25 cellular contexts compared by ENCODE assay signal in the genomic region with DNA sequence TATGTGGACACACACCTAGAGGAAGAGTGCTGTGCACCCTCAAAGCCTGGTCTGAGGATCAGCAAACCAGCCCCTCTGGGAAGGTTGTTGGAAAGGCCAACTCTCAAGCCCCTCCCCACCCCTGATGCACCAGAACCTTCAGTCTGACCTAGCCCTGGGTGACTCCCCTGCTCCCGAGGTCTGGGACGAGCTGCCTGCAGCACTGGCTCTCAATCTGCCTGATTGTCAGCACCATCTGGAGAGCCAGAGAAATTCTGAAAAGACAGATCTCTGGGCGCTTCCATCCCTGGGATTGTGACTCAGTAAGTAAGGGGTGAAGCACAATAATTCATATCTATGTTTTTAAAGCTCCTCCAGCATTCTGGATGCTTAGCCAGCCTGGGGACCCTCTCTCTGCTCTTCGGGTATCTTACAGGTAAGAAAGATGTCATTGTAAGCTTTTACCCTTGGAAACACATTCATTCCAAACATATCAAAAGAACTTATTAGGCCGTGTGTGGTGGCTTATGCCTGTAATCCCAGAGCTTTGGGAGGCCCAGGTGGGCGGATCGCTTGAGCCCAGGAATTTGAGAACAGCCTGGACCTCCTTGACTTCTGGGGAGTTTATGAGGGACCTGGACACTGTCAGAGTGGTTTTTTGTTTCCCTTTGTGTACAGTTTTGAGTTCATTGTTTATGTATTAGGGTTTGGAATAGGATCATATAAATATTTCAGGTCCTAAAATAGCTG.
DNase-seq lines count a peak whose midpoint lies in the region; ATAC-seq, FAIRE-seq and TF ChIP-seq lines count a peak whose summit lies in the region.
"Had no signal": no experiment of that assay in that cellular context is flagged by ENCODE, and none has a peak within 500 bp of the region (broad histone marks: within the 10 kb centered on the region; RNA-seq: fewer than 3 reads in every experiment).

No MANE protein-coding gene starts in this region.

- H3K4me3 Mint-ChIP-seq in GM23338 (no peak overlapping the region), type B pancreatic cell (no peak overlapping the region)
- H3K4me3 Mint-ChIP-seq: activated naive CD4-positive, alpha-beta T cell treated with anti-CD3 and anti-CD28 coated beads, Interleukin-2, amount 50 U/mL, for 24 hours; CD14-positive monocyte; dendritic cell treated with granulocyte-macrophage colony-stimulating factor and Interleukin-4, amounts not matched to agents 40 ng/mL and 50 ng/mL, for 4 days; memory B cell; stimulated activated memory B cell treated with anti-CD40 and anti-IgM and Interleukin-4, amounts not matched to agents 10 μg/mL and 1 μg/mL and 100 μg/mL, for 72 hours; T-helper 2 cell treated with Interferon-gamma antibody and Interleukin-4, amounts not matched to agents 5 μg/mL and 100 μg/mL, for 36 hours had no signal

- CTCF ChIA-PET in K562 (lab: Yijun Ruan, JAX; ENCODE audit: low intra/inter-chr PET ratio): no interaction called here

- no peak overlapping the region for H3K4ac ChIP-seq in neuronal stem cell (ENCODE audit: low read length)

- H3K4me1 Mint-ChIP-seq in GM23338: peaks cover 8% of the 10 kb centered on the region; the same call in 2 of the 3 replicates
- H3K4me1 Mint-ChIP-seq in type B pancreatic cell (ENCODE audit: unreplicated experiment): no peaks in the 10 kb centered on the region
- H3K4me1 Mint-ChIP-seq: activated naive CD4-positive, alpha-beta T cell treated with anti-CD3 and anti-CD28 coated beads, Interleukin-2, amount 50 U/mL, for 24 hours; CD14-positive monocyte; memory B cell; stimulated activated memory B cell treated with anti-CD40 and anti-IgM and Interleukin-4, amounts not matched to agents 10 μg/mL and 1 μg/mL and 100 μg/mL, for 72 hours had no signal

- intact Hi-C loops in right cardiac atrium (cut with DNase I): no loop called here
- intact Hi-C loops in left ventricle myocardium inferior (cut with micrococcal nuclease): no loop called here
- intact Hi-C loops in K562 (cut with micrococcal nuclease): loop anchor here (10.0 kb wide), 1 partner anchor 71 kb away; no protein-coding TSS in a partner anchor

- H3K9me3 Mint-ChIP-seq in GM23338: no peaks in the 10 kb centered on the region
- H3K9me3 Mint-ChIP-seq in type B pancreatic cell: no peaks in the 10 kb centered on the region
- H3K9me3 Mint-ChIP-seq: activated naive CD4-positive, alpha-beta T cell treated with anti-CD3 and anti-CD28 coated beads, Interleukin-2, amount 50 U/mL, for 24 hours; dendritic cell treated with granulocyte-macrophage colony-stimulating factor and Interleukin-4, amounts not matched to agents 40 ng/mL and 50 ng/mL, for 4 days; memory B cell; stimulated activated memory B cell treated with anti-CD40 and anti-IgM and Interleukin-4, amounts not matched to agents 10 μg/mL and 1 μg/mL and 100 μg/mL, for 72 hours; T-helper 2 cell treated with Interferon-gamma antibody and Interleukin-4, amounts not matched to agents 5 μg/mL and 100 μg/mL, for 36 hours had no signal

- no peak overlapping the region for H3K4me3 ChIP-seq in right cardiac atrium (ENCODE audit: low read length)
- no peak overlapping the region for H3K4me3 ChIP-seq in left ventricle myocardium inferior
- no peak overlapping the region; the same call in 1 of the 2 replicates for H3K4me3 ChIP-seq in K562
- H3K4me3 ChIP-seq in neuronal stem cell (ENCODE audit: low read length in 2 of 2): no peak overlapping the region
- H3K4me3 ChIP-seq in GM23338: no peak overlapping the region
- H3K4me3 ChIP-seq: cardiac muscle cell, MG63, spleen, testis, vagina had no signal

- BruUV-seq in K562 (replicated peaks; lab: Mats Ljungman, UMichigan): no TSS peak

- H3K27ac Mint-ChIP-seq in GM23338 (no peak overlapping the region), type B pancreatic cell (no peak overlapping the region)
- H3K27ac Mint-ChIP-seq: activated naive CD4-positive, alpha-beta T cell treated with anti-CD3 and anti-CD28 coated beads, Interleukin-2, amount 50 U/mL, for 24 hours; dendritic cell treated with granulocyte-macrophage colony-stimulating factor and Interleukin-4, amounts not matched to agents 40 ng/mL and 50 ng/mL, for 4 days; memory B cell; stimulated activated memory B cell treated with anti-CD40 and anti-IgM and Interleukin-4, amounts not matched to agents 10 μg/mL and 1 μg/mL and 100 μg/mL, for 72 hours; T-helper 2 cell treated with Interferon-gamma antibody and Interleukin-4, amounts not matched to agents 5 μg/mL and 100 μg/mL, for 36 hours had no signal

- TF ChIP-seq RAD21 in K562 (CRISPR knock-in tag; conservative IDR thresholded peaks at IDR 0.05 in 1 of 2, IDR thresholded peaks at IDR 0.05 in 1 of 2): no peak

- H3K9me2 ChIP-seq in GM23338 (ENCODE audit: insufficient read depth): no peaks in the 10 kb centered on the region

- H4K20me1 ChIP-seq in K562 (replicated peaks; ENCODE audit: control insufficient read depth, insufficient read depth, low read length) (no peaks in the 10 kb centered on the region), GM23338 (replicated peaks; ENCODE audit: insufficient read depth) (no peaks in the 10 kb centered on the region)

- H3K9me3 ChIP-seq in right cardiac atrium (ENCODE audit: control insufficient read depth, low read length): no peaks in the 10 kb centered on the region
- no peaks in the 10 kb centered on the region for H3K9me3 ChIP-seq in left ventricle myocardium inferior (replicated peaks)
- H3K9me3 ChIP-seq in K562 (replicated peaks; ENCODE audit: control insufficient read depth, insufficient read depth, low read depth, low read length): no peaks in the 10 kb centered on the region
- H3K9me3 ChIP-seq in neuronal stem cell (replicated peaks in 1 of 2; ENCODE audit: control insufficient read depth in 2 of 2, insufficient read depth in 1 of 2, low read depth in 1 of 2, low read length in 2 of 2): no peaks in the 10 kb centered on the region
- H3K9me3 ChIP-seq: MG63, neutrophil, spleen, testis, vagina had no signal

- H3K18ac ChIP-seq in neuronal stem cell (ENCODE audit: low read length): no peak overlapping the region

- ATAC-seq in right cardiac atrium (peak; percentile 12 to 25), K562 (peak; percentile 46), GM21381 (IDR thresholded peaks at IDR 0.05; ENCODE audit: unreplicated experiment) (no peak), GM23338 (no peak)
- no peak for ATAC-seq in stimulated activated naive CD8-positive, alpha-beta T cell treated with anti-CD3 and anti-CD28 coated beads, Interleukin-15, Interleukin-2, amounts not matched to agents 100 U/mL and 50 U/mL, for 24 hours
- ATAC-seq: stimulated activated memory B cell treated with anti-CD40 and anti-IgM and Interleukin-4, amounts not matched to agents 10 μg/mL and 1 μg/mL and 100 μg/mL, for 72 hours had no signal

- WGBS in right cardiac atrium: 58% methylated on average over 7 of the region's 7 CpGs
- 42% methylated on average over 6 of the region's 7 CpGs for whole genome bisulfite sequencing in K562 (ENCODE audit: insufficient coverage, low coverage, missing lambda C conversion rate)
- WGBS in neuronal stem cell (ENCODE audit: extremely low coverage in 2 of 2, insufficient read length in 2 of 2, insufficient replicate concordance in 1 of 2), 2 donors: no CpG with 5 or more reads among the region's 7 CpGs

- H2AFZ ChIP-seq in K562 (ENCODE audit: low read depth, low read length): peak overlapping the region; percentile 90
- no peak overlapping the region for H2AFZ ChIP-seq in neuronal stem cell (ENCODE audit: low read length)
- no peak overlapping the region for H2AFZ ChIP-seq in GM23338

- no peaks in the 10 kb centered on the region for H3K36me3 Mint-ChIP-seq in GM23338 (ENCODE audit: low read depth)
- H3K36me3 Mint-ChIP-seq in type B pancreatic cell: no peaks in the 10 kb centered on the region
- H3K36me3 Mint-ChIP-seq: activated naive CD4-positive, alpha-beta T cell treated with anti-CD3 and anti-CD28 coated beads, Interleukin-2, amount 50 U/mL, for 24 hours; CD14-positive monocyte; memory B cell; stimulated activated memory B cell treated with anti-CD40 and anti-IgM and Interleukin-4, amounts not matched to agents 10 μg/mL and 1 μg/mL and 100 μg/mL, for 72 hours had no signal

- TF ChIP-seq POLR2A in K562 (conservative IDR thresholded peaks at IDR 0.05): no peak

- no peak overlapping the region for H3K23ac ChIP-seq in neuronal stem cell (ENCODE audit: low read depth, low read length, poor library complexity)

- H4K8ac ChIP-seq in neuronal stem cell (ENCODE audit: low read depth, low read length): no peak overlapping the region

- DNase-seq in right cardiac atrium (no peak), left ventricle myocardium inferior (no peak), K562 (ENCODE audit: extremely low read depth in 1 of 4, low spot score in 3 of 4) (no peak), neuronal stem cell (ENCODE audit: low spot score) (no peak), GM23338 (ENCODE audit: low spot score) (no peak), type B pancreatic cell (ENCODE audit: extremely low spot score, unreplicated experiment) (no peak)
- no peak for DNase-seq in stimulated activated naive CD8-positive, alpha-beta T cell treated with anti-CD3 and anti-CD28 coated beads, Interleukin-15, Interleukin-2, amounts not matched to agents 100 U/mL and 50 U/mL, for 24 hours
- DNase-seq: activated CD4-positive, alpha-beta T cell treated with anti-CD3 and anti-CD28 coated beads, Interleukin-2, amount 50 U/mL, for 1 hour; left cardiac atrium; MG63; NCI-H1436; spleen; stimulated activated CD4-positive, alpha-beta T cell treated with anti-CD3 and anti-CD28 coated beads, Interleukin-2, amount 100 ng/mL, for 48 hours; testis had no signal

- H3K36me3 ChIP-seq in left ventricle myocardium inferior (no peaks in the 10 kb centered on the region), K562 (ENCODE audit: control insufficient read depth, insufficient read depth, low read length) (no peaks in the 10 kb centered on the region), neuronal stem cell (replicated peaks in 1 of 2; ENCODE audit: control insufficient read depth in 2 of 2, insufficient read depth in 2 of 2, low read length in 2 of 2) (no peaks in the 10 kb centered on the region), GM23338 (ENCODE audit: insufficient read depth) (no peaks in the 10 kb centered on the region)
- H3K36me3 ChIP-seq: cardiac muscle cell, MG63, neutrophil, spleen, vagina had no signal

- no peaks in the 10 kb centered on the region for H3F3A ChIP-seq in GM23338 (replicated peaks; ENCODE audit: low read depth)

- H3K79me2 ChIP-seq in K562 (ENCODE audit: control insufficient read depth, insufficient read depth, low read length) (no peaks in the 10 kb centered on the region), GM23338 (replicated peaks; ENCODE audit: insufficient read depth) (no peaks in the 10 kb centered on the region)

- no peaks in the 10 kb centered on the region for H3K79me1 ChIP-seq in neuronal stem cell (ENCODE audit: low read depth, low read length)

- peak overlapping the region; percentile 38 for H3K14ac ChIP-seq in neuronal stem cell (ENCODE audit: low read length)

- H2BK12ac ChIP-seq in neuronal stem cell (ENCODE audit: low read length): no peak overlapping the region

- H2BK5ac ChIP-seq in neuronal stem cell (ENCODE audit: low read length): no peak overlapping the region

- H3K4me2 ChIP-seq in K562 (ENCODE audit: insufficient read depth, low read length) (peak overlapping the region; percentile 68), neuronal stem cell (ENCODE audit: insufficient read depth, low read length, poor library complexity, severe bottlenecking) (no peak overlapping the region), GM23338 (no peak overlapping the region)

- H2BK120ac ChIP-seq in neuronal stem cell (ENCODE audit: low read depth, low read length): no peak overlapping the region

- H3K27ac ChIP-seq in right cardiac atrium (ENCODE audit: low read length) (no peak overlapping the region), left ventricle myocardium inferior (replicated peaks) (no peak overlapping the region), K562 (ENCODE audit: extremely low read depth, low read depth, low read length) (no peak overlapping the region), neuronal stem cell (replicated peaks; ENCODE audit: low read length) (no peak overlapping the region), GM23338 (ENCODE audit: low read depth) (no peak overlapping the region)
- H3K27ac ChIP-seq: cardiac muscle cell, neutrophil, spleen, testis, vagina had no signal

- H3K27me3 ChIP-seq in right cardiac atrium (ENCODE audit: control insufficient read depth, insufficient read depth): no peaks in the 10 kb centered on the region
- no peaks in the 10 kb centered on the region for H3K27me3 ChIP-seq in left ventricle myocardium inferior (ENCODE audit: low read depth)
- peaks cover 0 to 9% of the 10 kb centered on the region in 2 experiments; a peak in 2 of 5 replicates for H3K27me3 ChIP-seq in K562 (ENCODE audit: control insufficient read depth in 2 of 2, insufficient read depth in 2 of 2, low read length in 2 of 2)
- H3K27me3 ChIP-seq in neuronal stem cell (ENCODE audit: control insufficient read depth in 3 of 3, insufficient read depth in 3 of 3, low read depth in 1 of 3, low read length in 3 of 3): no peaks in the 10 kb centered on the region
- no peaks in the 10 kb centered on the region for H3K27me3 ChIP-seq in GM23338 (ENCODE audit: insufficient read depth)
- H3K27me3 ChIP-seq: cardiac muscle cell, MG63, spleen, testis, vagina had no signal

- H3K4me1 ChIP-seq in right cardiac atrium (ENCODE audit: control insufficient read depth, insufficient read depth, low read length) (no peaks in the 10 kb centered on the region), left ventricle myocardium inferior (peaks cover 18% of the 10 kb centered on the region), K562 (replicated peaks in 1 of 2; ENCODE audit: control insufficient read depth in 2 of 2, insufficient read depth in 2 of 2, low read length in 2 of 2) (peaks cover 0 to 3% of the 10 kb centered on the region in 2 experiments; a peak in 2 of 5 replicates), neuronal stem cell (ENCODE audit: control insufficient read depth in 2 of 2, insufficient read depth in 1 of 2, low read depth in 1 of 2, low read length in 2 of 2) (no peaks in the 10 kb centered on the region), GM23338 (ENCODE audit: insufficient read depth) (no peaks in the 10 kb centered on the region)
- H3K4me1 ChIP-seq: spleen, testis, vagina had no signal

- TF ChIP-seq EP300 in K562 (IDR thresholded peaks at IDR 0.05; ENCODE audit: low read length): no peak

- no peak for FAIRE-seq in K562 (lab: Jason Lieb, UNC)
- FAIRE-seq: endothelial cell of umbilical vein had no signal

- H3K9me1 ChIP-seq in K562 (ENCODE audit: control insufficient read depth, insufficient read depth, low read length): no peaks in the 10 kb centered on the region

- H3K27me3 Mint-ChIP-seq in GM23338 (ENCODE audit: insufficient read depth, low read depth, poor library complexity) (no peaks in the 10 kb centered on the region), type B pancreatic cell (peaks cover 7% of the 10 kb centered on the region)

- TF ChIP-seq CTCF in left ventricle myocardium inferior (IDR thresholded peaks at IDR 0.05; ENCODE audit: borderline replicate concordance): no peak
- no peak for TF ChIP-seq CTCF in K562 (IDR thresholded peaks at IDR 0.05 in 2 of 3, conservative IDR thresholded peaks at IDR 0.05 in 1 of 3; ENCODE audit: insufficient read depth in 2 of 3, low read depth in 1 of 3, low read length in 3 of 3)
- TF ChIP-seq CTCF in GM23338 (conservative IDR thresholded peaks at IDR 0.05; ENCODE audit: low read depth in 2 of 2): no peak
- no peak for TF ChIP-seq CTCF in type B pancreatic cell (conservative IDR thresholded peaks at IDR 0.05)

- H3K9ac ChIP-seq in K562 (ENCODE audit: insufficient read depth in 1 of 2, low read depth in 2 of 2, low read length in 2 of 2) (no peak overlapping the region), neuronal stem cell (ENCODE audit: low read depth, low read length, poor library complexity) (no peak overlapping the region)

- POLR2A ChIA-PET in K562 (lab: Yijun Ruan, JAX): interaction anchor here (1.5 kb wide), 1 partner anchor 11 kb away, joined by 7 read pairs; no protein-coding TSS in a partner anchor

- H4K91ac ChIP-seq in neuronal stem cell (ENCODE audit: low read depth, low read length, poor library complexity): no peak overlapping the region

- no peak overlapping the region for H2BK15ac ChIP-seq in neuronal stem cell (ENCODE audit: low read length)

- in situ Hi-C loops in K562 (cut with MboI): no loop called here

- peak overlapping the region; percentile 46 for H2AK5ac ChIP-seq in neuronal stem cell (ENCODE audit: low read depth, low read length)

Comparison
In these comparisons a context has a peak if more than half of its experiments do, and no peak if none do; other contexts are left out.
1. ATAC-seq: peak in right cardiac atrium (2 of 2) and K562 (single experiment); none in GM21381 (single experiment), GM23338 (single experiment) and stimulated activated naive CD8-positive, alpha-beta T cell treated with anti-CD3 and anti-CD28 coated beads, Interleukin-15, Interleukin-2, amounts not matched to agents 100 U/mL and 50 U/mL, for 24 hours (single experiment).